In the genomic region with DNA sequence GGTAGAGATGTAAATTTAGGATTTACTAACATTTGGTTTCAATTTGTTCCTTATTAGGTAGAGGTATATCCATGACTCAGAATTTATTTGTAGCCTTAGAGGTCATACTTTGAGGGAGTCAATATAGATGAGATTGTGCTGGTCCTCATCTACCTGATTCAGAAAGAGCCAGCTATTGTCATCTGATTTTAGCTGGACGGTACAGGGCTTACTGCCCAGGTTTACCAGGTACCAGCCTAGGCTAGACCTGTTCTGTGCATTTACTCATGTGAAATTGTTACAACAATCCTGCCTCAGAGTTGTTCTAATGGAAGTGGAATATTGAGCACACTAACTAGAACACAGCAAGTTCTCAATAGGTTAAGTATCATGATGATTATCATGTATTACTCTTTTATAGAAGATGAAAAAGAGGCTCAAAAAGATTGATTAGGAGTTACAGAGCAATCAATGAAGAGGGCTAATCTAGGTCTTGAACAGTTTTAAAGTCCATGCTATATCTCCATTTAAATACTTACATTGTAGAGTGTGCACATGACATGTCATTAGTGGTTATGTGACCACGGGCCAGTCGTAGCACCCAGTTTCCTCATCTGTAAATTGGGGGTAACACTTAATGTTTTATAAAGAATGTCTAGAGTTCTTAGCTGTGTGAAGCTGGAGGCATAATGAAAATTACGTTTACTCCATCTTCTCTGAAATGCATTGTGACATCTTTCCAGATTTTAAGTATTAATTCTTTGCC, we compare ENCODE assay signal across 22 cellular contexts.
"Had no signal": no experiment of that assay in that cellular context is flagged by ENCODE, and none has a peak within 500 bp of the region (broad histone marks: within the 10 kb centered on the region; RNA-seq: fewer than 3 reads in every experiment).

No MANE protein-coding gene starts in this region.

- H3K9me3 Mint-ChIP-seq: activated naive CD4-positive, alpha-beta T cell treated with anti-CD3 and anti-CD28 coated beads, Interleukin-2, amount 50 U/mL, for 24 hours; neural crest cell had no signal

- H3K9me3 ChIP-seq: thyroid gland had no signal

- ATAC-seq: activated CD8-positive, alpha-beta memory T cell treated with anti-CD3 and anti-CD28 coated beads, Interleukin-2, amount 10 ng/mL, durations not matched to agents 7 days and 5 days; activated CD8-positive, alpha-beta T cell treated with anti-CD3 and anti-CD28 coated beads for 36 hours; heart left ventricle had no signal

- H3K36me3 ChIP-seq: thyroid gland had no signal

- H3K4me3 ChIP-seq: heart left ventricle, thyroid gland had no signal

- DNase-seq: activated CD4-positive, alpha-beta T cell treated with anti-CD3 and anti-CD28 coated beads, Interleukin-2, amount 10 ng/mL, durations not matched to agents 7 days and 5 days; activated CD4-positive, CD25-positive, alpha-beta regulatory T cell treated with anti-CD3 and anti-CD28 coated beads, Interleukin-2, amount 50 U/mL, for 72 hours; activated CD8-positive, alpha-beta memory T cell treated with anti-CD3 and anti-CD28 coated beads, Interleukin-2, amount 10 ng/mL, durations not matched to agents 7 days and 5 days; activated CD8-positive, alpha-beta T cell treated with anti-CD3 and anti-CD28 coated beads for 36 hours; activated gamma-delta T cell treated with Interleukin-2 at 50 U/mL for 16 hours; activated T-cell treated with anti-CD3 and anti-CD28 coated beads for 4 hours; aorta; caudate nucleus; dermis blood vessel endothelial cell; effector CD8-positive, alpha-beta T cell; heart left ventricle; posterior cingulate gyrus; retina; stimulated activated CD4-positive, alpha-beta T cell treated with anti-CD3 and anti-CD28 coated beads, Interleukin-12 subunit alpha, Interleukin-12 subunit beta, amount 100 ng/mL, for 4 hours; stimulated activated CD4-positive, alpha-beta T cell treated with anti-CD3 and anti-CD28 coated beads, Interleukin-1b, Interleukin-23, amount 100 ng/mL, for 48 hours; substantia nigra; thyroid gland had no signal

- H3K27me3 ChIP-seq: heart left ventricle, thyroid gland had no signal

- H3K27ac ChIP-seq: heart left ventricle, thyroid gland, VCaP had no signal

- H3K4me3 Mint-ChIP-seq: activated CD4-positive, alpha-beta T cell treated with anti-CD3 and anti-CD28 coated beads, Interleukin-2, amount 10 ng/mL, durations not matched to agents 7 days and 5 days; activated CD8-positive, alpha-beta memory T cell treated with anti-CD3 and anti-CD28 coated beads, Interleukin-2, amount 10 ng/mL, durations not matched to agents 7 days and 5 days; activated CD8-positive, alpha-beta T cell treated with anti-CD3 and anti-CD28 coated beads for 36 hours; activated naive CD4-positive, alpha-beta T cell treated with anti-CD3 and anti-CD28 coated beads, Interleukin-2, amount 50 U/mL, for 24 hours; brain; neural crest cell; stimulated activated naive CD8-positive, alpha-beta T cell treated with anti-CD3 and anti-CD28 coated beads, Interleukin-15, Interleukin-2, amounts not matched to agents 100 ng/mL and 50 ng/mL, for 24 hours had no signal

- H3K27ac Mint-ChIP-seq: activated CD4-positive, alpha-beta T cell treated with anti-CD3 and anti-CD28 coated beads, Interleukin-2, amount 10 ng/mL, durations not matched to agents 7 days and 5 days; activated CD8-positive, alpha-beta memory T cell treated with anti-CD3 and anti-CD28 coated beads, Interleukin-2, amount 10 ng/mL, durations not matched to agents 7 days and 5 days; activated CD8-positive, alpha-beta T cell treated with anti-CD3 and anti-CD28 coated beads for 36 hours; stimulated activated naive CD8-positive, alpha-beta T cell treated with anti-CD3 and anti-CD28 coated beads, Interleukin-15, Interleukin-2, amounts not matched to agents 100 ng/mL and 50 ng/mL, for 24 hours had no signal

- H3K27me3 Mint-ChIP-seq: activated CD4-positive, alpha-beta T cell treated with anti-CD3 and anti-CD28 coated beads, Interleukin-2, amount 10 ng/mL, durations not matched to agents 7 days and 5 days; activated CD8-positive, alpha-beta memory T cell treated with anti-CD3 and anti-CD28 coated beads, Interleukin-2, amount 10 ng/mL, durations not matched to agents 7 days and 5 days; activated CD8-positive, alpha-beta T cell treated with anti-CD3 and anti-CD28 coated beads for 36 hours; activated naive CD4-positive, alpha-beta T cell treated with anti-CD3 and anti-CD28 coated beads, Interleukin-2, amount 50 U/mL, for 24 hours; brain; stimulated activated naive CD8-positive, alpha-beta T cell treated with anti-CD3 and anti-CD28 coated beads, Interleukin-15, Interleukin-2, amounts not matched to agents 100 ng/mL and 50 ng/mL, for 24 hours had no signal

- H3K4me1 ChIP-seq: thyroid gland had no signal
